In genomic region chr11:116787436-116787785, GRCh38 we compare ENCODE assay signal across 8 cellular contexts. TPM values are rescaled to one million over a fixed set of nuclear protein-coding genes. Genes with fewer than 3 reads are reported as not detected.
DNase-seq lines count a peak whose midpoint lies in the region; ATAC-seq and TF ChIP-seq lines count a peak whose summit lies in the region.

No MANE protein-coding gene starts in this region.

- TF ChIP-seq CTCF in OCI-LY3 (IDR thresholded peaks at IDR 0.05; ENCODE audit: low read depth, low read length) (no peak), parathyroid adenoma (IDR thresholded peaks at IDR 0.05) (no peak)

- H3K36me3 ChIP-seq in OCI-LY3 (replicated peaks; ENCODE audit: low read depth, low read length) (peaks cover 32% of the 10 kb centered on the region), esophagus (ENCODE audit: control insufficient read depth in 2 of 2, insufficient read depth in 2 of 2, low read length in 1 of 2) (peaks cover 29 to 31% of the 10 kb centered on the region in 2 donors), parathyroid adenoma (ENCODE audit: control insufficient read depth, insufficient read depth, low read length) (no peaks in the 10 kb centered on the region)

- DNase-seq in activated gamma-delta T cell treated with Interleukin-2 at 50 U/mL for 16 hours (no peak), NCI-H1105 treated with DMSO at 0.1 percent for 48 hours (lab: John Stamatoyannopoulos, UW) (no peak)

- no peak overlapping the region for H3K27ac ChIP-seq in OCI-LY3 (ENCODE audit: low read length)
- peak overlapping the region; percentile 75 to 94 for H3K27ac ChIP-seq in esophagus (ENCODE audit: low read depth in 2 of 2, low read length in 1 of 2)
- peak overlapping the region; percentile 62 for H3K27ac ChIP-seq in parathyroid adenoma

- H3K27me3 ChIP-seq in OCI-LY3 (ENCODE audit: low read depth, low read length): no peaks in the 10 kb centered on the region
- no peaks in the 10 kb centered on the region for H3K27me3 ChIP-seq in esophagus (ENCODE audit: control insufficient read depth in 1 of 2, insufficient read depth in 2 of 2, low read length in 2 of 2)
- no peaks in the 10 kb centered on the region for H3K27me3 ChIP-seq in parathyroid adenoma (ENCODE audit: control insufficient read depth, insufficient read depth, low read length)

- peaks cover 13% of the 10 kb centered on the region for H3K79me2 ChIP-seq in OCI-LY3 (ENCODE audit: low read length)
- H3K79me2 ChIP-seq in parathyroid adenoma: no peaks in the 10 kb centered on the region

- peak overlapping the region; percentile 77 for H3K9ac ChIP-seq in OCI-LY3 (ENCODE audit: low read length)
- no peak overlapping the region for H3K9ac ChIP-seq in parathyroid adenoma

- 0 to 1% methylated on average over 15 of the region's 15 CpGs for WGBS in esophagus, 2 donors

- H3K4me1 ChIP-seq in OCI-LY3 (ENCODE audit: low read length) (peaks cover 14% of the 10 kb centered on the region), esophagus (ENCODE audit: control insufficient read depth in 2 of 2, insufficient read depth in 2 of 2, low read length in 1 of 2) (peaks cover 6 to 12% of the 10 kb centered on the region in 2 donors), parathyroid adenoma (no peaks in the 10 kb centered on the region)

- no peaks in the 10 kb centered on the region for H4K20me1 ChIP-seq in OCI-LY3 (ENCODE audit: insufficient read depth, low read length)

- peak overlapping the region; percentile 79; the same call in 1 of the 2 replicates for H2AFZ ChIP-seq in OCI-LY3 (ENCODE audit: low read depth, low read length)
- peak overlapping the region; percentile 97 for H2AFZ ChIP-seq in parathyroid adenoma

- H3K4me2 ChIP-seq in OCI-LY3 (ENCODE audit: low read length): peak overlapping the region; percentile 86
- peak overlapping the region; percentile 91 for H3K4me2 ChIP-seq in parathyroid adenoma (ENCODE audit: low read length)

- no peaks in the 10 kb centered on the region for H3K9me3 ChIP-seq in OCI-LY3 (ENCODE audit: insufficient read depth, low read length)
- no peaks in the 10 kb centered on the region for H3K9me3 ChIP-seq in esophagus (ENCODE audit: control insufficient read depth in 2 of 2, insufficient read depth in 1 of 2, low read depth in 1 of 2, low read length in 1 of 2)
- H3K9me3 ChIP-seq in parathyroid adenoma (ENCODE audit: control insufficient read depth, low read length): no peaks in the 10 kb centered on the region

- peak; percentile 7 for ATAC-seq in GM19372 (IDR thresholded peaks at IDR 0.05; ENCODE audit: low read depth, unreplicated experiment)
- ATAC-seq in GM21381 (IDR thresholded peaks at IDR 0.05; ENCODE audit: unreplicated experiment): no peak
- ATAC-seq in GM19324 (IDR thresholded peaks at IDR 0.05; ENCODE audit: low FRiP score, unreplicated experiment): no peak

- peak overlapping the region; percentile 84 for H3K4me3 ChIP-seq in OCI-LY3 (ENCODE audit: low read length)
- peak overlapping the region; percentile 88 to 97 for H3K4me3 ChIP-seq in esophagus (ENCODE audit: low read depth in 1 of 2, low read length in 2 of 2)
- H3K4me3 ChIP-seq in parathyroid adenoma (ENCODE audit: low read depth, low read length): peak overlapping the region; percentile 75

RNA-seq across cellular contexts. Expression of gene ZPR1, which starts 0.4 kb away (rescaled TPM):
- polyA plus RNA-seq in esophagus: 10 to 100 TPM in 1 of 2 donors, 1 to 10 TPM in 1; 9.9 to 24.4 TPM

RNA-seq across cellular contexts. Expression of gene APOA5, which starts 4.3 kb away (rescaled TPM):
- polyA plus RNA-seq in esophagus: not detected

RNA-seq across cellular contexts. Expression of gene BUD13, which starts 14.6 kb away (rescaled TPM):
- polyA plus RNA-seq in esophagus: 10 to 100 TPM in 1 of 2 donors, 1 to 10 TPM in 1; 9.6 to 11.4 TPM

RNA-seq across cellular contexts. Expression of gene APOA4, which starts 35.7 kb away (rescaled TPM):
- under 1 TPM; 0.05 to 0.06 TPM for polyA plus RNA-seq in esophagus

RNA-seq across cellular contexts. Expression of gene APOC3, which starts 42.3 kb away (rescaled TPM):
- not detected for polyA plus RNA-seq in esophagus
